In the genomic region with DNA sequence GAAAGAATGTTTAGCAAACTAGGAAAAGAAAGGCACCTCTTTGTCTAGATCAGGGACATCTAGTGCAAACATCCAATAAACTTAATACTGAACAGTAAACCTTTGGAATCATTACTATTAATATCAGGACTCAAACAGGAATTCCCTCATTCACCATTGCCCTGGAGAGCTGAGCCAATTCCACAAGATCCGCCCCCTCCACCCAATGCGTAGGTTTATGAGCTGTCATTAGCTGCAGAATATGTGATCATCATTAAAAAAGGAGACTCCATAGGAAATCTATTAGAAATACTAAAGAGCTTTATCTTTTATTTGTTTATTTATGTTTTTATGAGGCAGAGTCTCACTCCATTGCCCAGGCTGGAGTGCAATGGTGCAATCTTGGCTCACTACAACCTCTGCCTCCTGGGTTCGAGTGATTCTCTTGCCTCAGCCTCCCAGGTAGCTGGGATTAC, we compare ENCODE assay signal across 17 cellular contexts. TPM values are rescaled to one million over a fixed set of nuclear protein-coding genes. Genes with fewer than 3 reads are reported as not detected.
DNase-seq lines count a peak whose midpoint lies in the region; ATAC-seq and TF ChIP-seq lines count a peak whose summit lies in the region.
"Had no signal": no experiment of that assay in that cellular context is flagged by ENCODE, and none has a peak within 500 bp of the region (broad histone marks: within the 10 kb centered on the region; RNA-seq: fewer than 3 reads in every experiment).

No MANE protein-coding gene starts in this region.

- TF ChIP-seq CTCF in LNCaP clone FGC (IDR thresholded peaks at IDR 0.05; ENCODE audit: control insufficient read depth, extremely low read depth, insufficient read depth): no peak
- no peak for TF ChIP-seq CTCF in fibroblast of villous mesenchyme (IDR thresholded peaks at IDR 0.05; ENCODE audit: insufficient read depth, low read depth, low read length)
- TF ChIP-seq CTCF in stomach (IDR thresholded peaks at IDR 0.05): no peak
- TF ChIP-seq CTCF in foreskin keratinocyte (conservative IDR thresholded peaks at IDR 0.05): no peak

- intact Hi-C loops in stomach (cut with DNase I; ENCODE audit: low total_unique reads): no loop called here

- no peaks in the 10 kb centered on the region for H3K9me3 ChIP-seq in stomach

- no peak for TF ChIP-seq EP300 in stomach (IDR thresholded peaks at IDR 0.05)

- no peaks in the 10 kb centered on the region for H3K36me3 ChIP-seq in stomach

- H3K27me3 ChIP-seq in stomach (peaks cover 12 to 32% (median 24%) of the 10 kb centered on the region in 3 donors), foreskin keratinocyte (peaks cover 29% of the 10 kb centered on the region)

- WGBS in stomach, 5 donors: 54 to 77% (median 59%) methylated on average over 3 of the region's 3 CpGs

- no peak for ATAC-seq in foreskin keratinocyte
- ATAC-seq: Right ventricle myocardium inferior had no signal

- DNase-seq in DMS153 (lab: John Stamatoyannopoulos, UW) (peak; percentile 47), LNCaP clone FGC (ENCODE audit: low read depth) (peak; percentile 96), fibroblast of villous mesenchyme (ENCODE audit: low read depth) (peak; percentile 16), stomach (no peak), foreskin keratinocyte (no peak), SK-N-DZ (ENCODE audit: low spot score) (no peak), SW 1271 (lab: John Stamatoyannopoulos, UW) (no peak)
- DNase-seq: ACHN, C1 segment of cervical spinal cord, HFFc6, Kasumi-1, NCI-H1092 treated with DMSO at 0.1 percent for 48 hours, NCI-H146, NCI-H2029 treated with DMSO at 0.1 percent for 48 hours, NCI-H2227 treated with DMSO at 0.1 percent for 48 hours had no signal

- TF ChIP-seq POLR2A in stomach (IDR thresholded peaks at IDR 0.05): no peak

- H3K4me1 ChIP-seq in stomach (peaks cover 19 to 42% (median 36%) of the 10 kb centered on the region in 4 donors), foreskin keratinocyte (no peaks in the 10 kb centered on the region)

- H3K4me3 ChIP-seq in LNCaP clone FGC (ENCODE audit: low read depth, low read length) (no peak overlapping the region), fibroblast of villous mesenchyme (ENCODE audit: low read depth, low read length) (no peak overlapping the region), stomach (no peak overlapping the region)
- H3K4me3 ChIP-seq: SK-N-MC had no signal

- peak overlapping the region in 4 of 5 donors; percentile 71 to 84 (median 77) for H3K27ac ChIP-seq in stomach
- H3K27ac ChIP-seq in foreskin keratinocyte: no peak overlapping the region
- H3K27ac ChIP-seq: SK-N-MC had no signal

RNA-seq across cellular contexts. Expression of gene IL17REL, which starts 5.5 kb away (rescaled TPM):
- total RNA-seq in fibroblast of villous mesenchyme: under 0.01 TPM in 1 of 2 replicates, not detected in the other
- total RNA-seq in stomach: 1 to 10 TPM in 1 of 5 donors, under 1 TPM in 2, not detected in 2; 0.87 to 1.2 (median 0.92) TPM
- polyA plus RNA-seq in stomach: under 1 TPM in 1 of 3 donors, not detected in 2; 0.03 TPM
- not detected in 2 replicates for total RNA-seq in foreskin keratinocyte
- polyA plus RNA-seq in foreskin keratinocyte: not detected in 2 replicates
- not detected in 2 replicates for polyA plus RNA-seq in SK-N-DZ (2014; cell fraction: cytosol; rRNA removed)
- not detected in 2 replicates for polyA plus RNA-seq in SK-N-DZ (2014; cell fraction: nucleus; rRNA removed)
- total RNA-seq: HFFc6, Right ventricle myocardium inferior had no signal

RNA-seq across cellular contexts. Expression of gene PIM3, which starts 46.5 kb away (rescaled TPM):
- total RNA-seq in fibroblast of villous mesenchyme (27.7 and 32.0 TPM in 2 replicates), stomach (100 to 1,000 TPM in 3 of 5 donors, 10 to 100 TPM in 2; 51.9 to 802 (median 298) TPM), foreskin keratinocyte (11.9 and 15.8 TPM in 2 replicates)
- polyA plus RNA-seq in stomach (10 to 100 TPM; 75.6 to 87.6 (median 81.6) TPM), foreskin keratinocyte (13.6 and 16.6 TPM in 2 replicates)
- 74.5 and 74.6 TPM in 2 replicates for polyA plus RNA-seq in SK-N-DZ (2014; cell fraction: cytosol; rRNA removed)
- polyA plus RNA-seq in SK-N-DZ (2014; cell fraction: nucleus; rRNA removed): 113 and 127 TPM in 2 replicates

RNA-seq across cellular contexts. Expression of gene TTLL8, which starts 51.0 kb away (rescaled TPM):
- not detected in 2 replicates for total RNA-seq in fibroblast of villous mesenchyme
- total RNA-seq in stomach: not detected
- not detected for polyA plus RNA-seq in stomach
- total RNA-seq in foreskin keratinocyte: not detected in 2 replicates
- not detected in 2 replicates for polyA plus RNA-seq in foreskin keratinocyte
- polyA plus RNA-seq in SK-N-DZ (2014; cell fraction: cytosol; rRNA removed): not detected in 2 replicates
- not detected in 2 replicates for polyA plus RNA-seq in SK-N-DZ (2014; cell fraction: nucleus; rRNA removed)
- total RNA-seq: HFFc6, Right ventricle myocardium inferior had no signal

Comparison
In these comparisons a context has a peak if more than half of its experiments do, and no peak if none do; other contexts are left out.
1. DNase-seq: peak in DMS153 (single experiment), LNCaP clone FGC (single experiment) and fibroblast of villous mesenchyme (single experiment); none in stomach (single experiment), foreskin keratinocyte (0 of 2), SK-N-DZ (single experiment) and SW 1271 (0 of 2).